ENCODE assay signal across 8 cellular contexts in the genomic region with DNA sequence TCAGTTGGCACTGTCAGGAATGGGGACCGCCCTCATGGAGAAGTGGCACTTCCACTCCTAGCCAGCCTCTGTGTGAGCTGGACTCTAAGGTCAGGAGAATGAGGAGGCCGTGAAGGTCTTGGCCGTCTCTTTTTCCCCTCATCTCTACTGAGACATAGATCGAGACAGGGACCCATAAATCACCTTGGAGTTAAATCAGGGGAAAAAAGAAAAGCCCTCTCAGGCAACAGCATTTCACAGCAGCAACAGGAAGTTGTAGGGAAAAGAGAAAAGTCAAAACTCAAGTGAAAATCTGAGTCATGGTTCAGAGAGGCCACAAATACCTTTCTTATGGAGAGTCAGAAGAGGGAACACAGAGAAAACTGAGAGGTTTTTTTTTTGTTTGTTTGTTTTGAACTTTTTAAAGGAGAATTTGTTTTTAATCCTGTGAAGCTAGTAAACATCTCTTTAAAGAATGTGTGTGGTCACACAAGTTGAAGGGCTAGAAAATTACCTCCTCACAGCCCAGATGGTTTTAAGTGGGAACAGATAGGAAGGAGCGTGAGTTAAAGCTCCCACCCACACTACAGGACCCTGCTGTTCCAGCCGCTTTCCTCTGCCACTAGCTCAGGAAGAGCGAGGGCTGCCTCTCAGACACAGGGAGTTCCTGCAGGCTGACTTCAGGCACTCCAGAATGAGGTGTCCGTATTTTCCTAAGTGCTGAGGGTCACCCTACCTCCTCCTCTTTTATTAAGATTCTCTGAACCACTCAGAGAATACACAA. TPM values are rescaled to one million over a fixed set of nuclear protein-coding genes. Genes with fewer than 3 reads are reported as not detected.
DNase-seq lines count a peak whose midpoint lies in the region; ATAC-seq and TF ChIP-seq lines count a peak whose summit lies in the region.

No MANE protein-coding gene starts in this region.

- H3K36me3 Mint-ChIP-seq in HFFc6 (ENCODE audit: low read depth) = no peaks in the 10 kb centered on the region
- no peaks in the 10 kb centered on the region for H3K36me3 Mint-ChIP-seq in stimulated activated naive CD8-positive, alpha-beta T cell treated with anti-CD3 and anti-CD28 coated beads, Interleukin-15, Interleukin-2, amounts not matched to agents 100 ng/mL and 50 ng/mL, for 24 hours (ENCODE audit: low read depth)

- H3K9me2 ChIP-seq in SK-N-SH = no peaks in the 10 kb centered on the region

- H3F3A ChIP-seq in SK-N-SH (replicated peaks; ENCODE audit: insufficient read depth) = no peaks in the 10 kb centered on the region

- TF ChIP-seq CTCF in HFFc6 (IDR thresholded peaks at IDR 0.05) (no peak), SK-N-SH (IDR thresholded peaks at IDR 0.05) (no peak)

- H3K27me3 Mint-ChIP-seq in HFFc6 (ENCODE audit: insufficient read depth) = peaks cover 19% of the 10 kb centered on the region
- H3K27me3 Mint-ChIP-seq in stimulated activated naive CD8-positive, alpha-beta T cell treated with anti-CD3 and anti-CD28 coated beads, Interleukin-15, Interleukin-2, amounts not matched to agents 100 ng/mL and 50 ng/mL, for 24 hours = peaks cover 54% of the 10 kb centered on the region

- H3K9me3 Mint-ChIP-seq in HFFc6 = no peaks in the 10 kb centered on the region; the same call in 1 of the 2 replicates
- H3K9me3 Mint-ChIP-seq in stimulated activated naive CD8-positive, alpha-beta T cell treated with anti-CD3 and anti-CD28 coated beads, Interleukin-15, Interleukin-2, amounts not matched to agents 100 ng/mL and 50 ng/mL, for 24 hours = peaks cover 19% of the 10 kb centered on the region

- H4K20me1 ChIP-seq in SK-N-SH (ENCODE audit: insufficient read depth) = no peaks in the 10 kb centered on the region

- no peaks in the 10 kb centered on the region for H3K27me3 ChIP-seq in SK-N-SH (ENCODE audit: insufficient read depth)

- H3K4me1 Mint-ChIP-seq in HFFc6 (ENCODE audit: low read depth) = peaks cover 12% of the 10 kb centered on the region
- peaks cover 21% of the 10 kb centered on the region for H3K4me1 Mint-ChIP-seq in stimulated activated naive CD8-positive, alpha-beta T cell treated with anti-CD3 and anti-CD28 coated beads, Interleukin-15, Interleukin-2, amounts not matched to agents 100 ng/mL and 50 ng/mL, for 24 hours (ENCODE audit: low read depth)

- peak overlapping the region; percentile 51 to 99 for H3K27ac ChIP-seq in SK-N-SH (ENCODE audit: low read depth in 2 of 2, low read length in 1 of 2)

- no peak for ATAC-seq in HG02938 (IDR thresholded peaks at IDR 0.05; ENCODE audit: unreplicated experiment)

- CTCF ChIA-PET in SK-N-SH (lab: Yijun Ruan, JAX) = interaction anchor here (0.6 to 5.9 kb wide), 13 partner anchors 9 to 229 kb away, joined by 3 to 72 read pairs (median 5); partner anchors contain the start of gene CYP1B1

- peak overlapping the region; percentile 76 for H2AFZ ChIP-seq in SK-N-SH (ENCODE audit: low read depth)

- TF ChIP-seq EP300 in SK-N-SH (IDR thresholded peaks at IDR 0.05; ENCODE audit: borderline replicate concordance in 1 of 2, low read depth in 1 of 2, low read length in 1 of 2) = no peak

- TF ChIP-seq RAD21 in SK-N-SH (IDR thresholded peaks at IDR 0.05; ENCODE audit: low read length) = no peak

- no peaks in the 10 kb centered on the region for H3K36me3 ChIP-seq in SK-N-SH (replicated peaks in 1 of 2; ENCODE audit: control insufficient read depth in 1 of 2, insufficient read depth in 2 of 2, low read length in 1 of 2)

- 58% methylated on average over 8 of the region's 8 CpGs for WGBS in SK-N-SH (ENCODE audit: low lambda C conversion rate)

- peak; percentile 42 for DNase-seq in HFFc6
- DNase-seq in SK-N-SH = no peak
- peak; percentile 20 for DNase-seq in foreskin melanocyte
- DNase-seq in NCI-H774 (lab: John Stamatoyannopoulos, UW) = no peak
- no peak for DNase-seq in NCI-H1417 (lab: John Stamatoyannopoulos, UW)
- no peak for DNase-seq in NCI-H146 treated with DMSO at 0.1 percent for 48 hours (lab: John Stamatoyannopoulos, UW; ENCODE audit: unreplicated experiment)

- no peak overlapping the region for H3K4me3 ChIP-seq in SK-N-SH (ENCODE audit: low read depth in 2 of 2, low read length in 1 of 2)

- H3K4me1 ChIP-seq in SK-N-SH (ENCODE audit: control insufficient read depth in 1 of 2, insufficient read depth in 2 of 2, low read depth in 1 of 2, low read length in 1 of 2) = peaks cover 5 to 51% of the 10 kb centered on the region in 2 experiments; a peak in 3 of 4 replicates

- H3K79me2 ChIP-seq in SK-N-SH (ENCODE audit: insufficient read depth) = no peaks in the 10 kb centered on the region

- no peak overlapping the region for H3K9ac ChIP-seq in SK-N-SH

- H3K9me3 ChIP-seq in SK-N-SH = no peaks in the 10 kb centered on the region

- peak overlapping the region; percentile 55; the same call in 1 of the 2 replicates for H3K27ac Mint-ChIP-seq in HFFc6
- peak overlapping the region; percentile 67 for H3K27ac Mint-ChIP-seq in stimulated activated naive CD8-positive, alpha-beta T cell treated with anti-CD3 and anti-CD28 coated beads, Interleukin-15, Interleukin-2, amounts not matched to agents 100 ng/mL and 50 ng/mL, for 24 hours

- H3K4me2 ChIP-seq in SK-N-SH = no peak overlapping the region

- POLR2A ChIA-PET in SK-N-SH (lab: Yijun Ruan, JAX) = interaction anchor here (1.2 to 4.6 kb wide), 5 partner anchors 11 to 182 kb away, joined by 4 to 32 read pairs (median 6); partner anchors contain the start of genes CYP1B1 and RMDN2

- H3K4me3 Mint-ChIP-seq in HFFc6 = peak overlapping the region; percentile 67
- H3K4me3 Mint-ChIP-seq in stimulated activated naive CD8-positive, alpha-beta T cell treated with anti-CD3 and anti-CD28 coated beads, Interleukin-15, Interleukin-2, amounts not matched to agents 100 ng/mL and 50 ng/mL, for 24 hours = peak overlapping the region; percentile 35

TF ChIP-seq in SK-N-SH, 30 proteins besides CTCF, POLR2A, EP300 and RAD21:
- TF ChIP-seq RCOR1 (IDR thresholded peaks at IDR 0.05; ENCODE audit: low read length) = no peak
- TF ChIP-seq TAF1 (IDR thresholded peaks at IDR 0.05; ENCODE audit: borderline replicate concordance, low read depth, low read length) = 0 out of 2 replicates have a peak, but pooled peaks have one; percentile 18
- TF ChIP-seq CHD2 (IDR thresholded peaks at IDR 0.05; ENCODE audit: low read length, partially characterized antibody) = peak; percentile 33
- TF ChIP-seq SMC3 (IDR thresholded peaks at IDR 0.05; ENCODE audit: low read depth, low read length) = no peak
- TF ChIP-seq, protein P1, sequence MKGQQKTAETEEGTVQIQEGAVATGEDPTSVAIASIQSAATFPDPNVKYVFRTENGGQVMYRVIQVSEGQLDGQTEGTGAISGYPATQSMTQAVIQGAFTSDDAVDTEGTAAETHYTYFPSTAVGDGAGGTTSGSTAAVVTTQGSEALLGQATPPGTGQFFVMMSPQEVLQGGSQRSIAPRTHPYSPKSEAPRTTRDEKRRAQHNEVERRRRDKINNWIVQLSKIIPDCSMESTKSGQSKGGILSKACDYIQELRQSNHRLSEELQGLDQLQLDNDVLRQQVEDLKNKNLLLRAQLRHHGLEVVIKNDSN (IDR thresholded peaks at IDR 0.05; ENCODE audit: borderline replicate concordance, low read depth) = no peak
- TF ChIP-seq GABPA (IDR thresholded peaks at IDR 0.05; ENCODE audit: low read depth) = 0 out of 2 replicates have a peak, but pooled peaks have one; percentile 6
- TF ChIP-seq TCF12 (IDR thresholded peaks at IDR 0.05) = no peak
- no peak for TF ChIP-seq RFX5 (IDR thresholded peaks at IDR 0.05; ENCODE audit: low read length)
- TF ChIP-seq SIN3A (IDR thresholded peaks at IDR 0.05; ENCODE audit: borderline replicate concordance, low read depth, low read length) = no peak
- TF ChIP-seq RXRA (IDR thresholded peaks at IDR 0.05; ENCODE audit: borderline replicate concordance, low read depth) = no peak
- TF ChIP-seq, protein P2, sequence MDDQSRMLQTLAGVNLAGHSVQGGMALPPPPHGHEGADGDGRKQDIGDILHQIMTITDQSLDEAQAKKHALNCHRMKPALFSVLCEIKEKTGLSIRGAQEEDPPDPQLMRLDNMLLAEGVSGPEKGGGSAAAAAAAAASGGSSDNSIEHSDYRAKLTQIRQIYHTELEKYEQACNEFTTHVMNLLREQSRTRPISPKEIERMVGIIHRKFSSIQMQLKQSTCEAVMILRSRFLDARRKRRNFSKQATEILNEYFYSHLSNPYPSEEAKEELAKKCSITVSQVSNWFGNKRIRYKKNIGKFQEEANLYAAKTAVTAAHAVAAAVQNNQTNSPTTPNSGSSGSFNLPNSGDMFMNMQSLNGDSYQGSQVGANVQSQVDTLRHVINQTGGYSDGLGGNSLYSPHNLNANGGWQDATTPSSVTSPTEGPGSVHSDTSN (IDR thresholded peaks at IDR 0.05) = peak; percentile 16; the same call in 1 of the 2 replicates
- peak; percentile 39; the same call in 1 of the 2 replicates for TF ChIP-seq FOSL2 (IDR thresholded peaks at IDR 0.05; ENCODE audit: borderline replicate concordance, low read depth)
- 0 out of 2 replicates have a peak, but pooled peaks have one; percentile 29 for TF ChIP-seq POLR2AphosphoS5 (IDR thresholded peaks at IDR 0.05; ENCODE audit: low read depth, low read length)

RNA-seq across cellular contexts. Expression of gene CYP1B1, which starts 30.6 kb away (rescaled TPM):
- under 1 TPM in 1 of 6 experiments, not detected in 5; 0.17 TPM for total RNA-seq in HFFc6 (2021; fragmentation: NEBNext Ultra II Directional; extraction: Animal tissue kit (Norgen Biotek cat#: 25700))
- polyA plus RNA-seq in SK-N-SH (2012; rRNA removed) = 0.08 and 0.20 TPM in 2 replicates
- polyA plus RNA-seq in SK-N-SH (2012; cell fraction: cytosol; rRNA removed) = 0.10 and 0.12 TPM in 2 replicates
- polyA plus RNA-seq in SK-N-SH (2012; cell fraction: nucleus; rRNA removed) = 0.06 and 0.18 TPM in 2 replicates

Comparison
In these comparisons a context has a peak if more than half of its experiments do, and no peak if none do; other contexts are left out.
1. DNase-seq: peak in HFFc6 (single experiment) and foreskin melanocyte (single experiment); none in SK-N-SH (single experiment), NCI-H774 (single experiment), NCI-H1417 (0 of 3) and NCI-H146 treated with DMSO at 0.1 percent for 48 hours (single experiment).